ENCODE assay signal across 8 cellular contexts in the genomic region with DNA sequence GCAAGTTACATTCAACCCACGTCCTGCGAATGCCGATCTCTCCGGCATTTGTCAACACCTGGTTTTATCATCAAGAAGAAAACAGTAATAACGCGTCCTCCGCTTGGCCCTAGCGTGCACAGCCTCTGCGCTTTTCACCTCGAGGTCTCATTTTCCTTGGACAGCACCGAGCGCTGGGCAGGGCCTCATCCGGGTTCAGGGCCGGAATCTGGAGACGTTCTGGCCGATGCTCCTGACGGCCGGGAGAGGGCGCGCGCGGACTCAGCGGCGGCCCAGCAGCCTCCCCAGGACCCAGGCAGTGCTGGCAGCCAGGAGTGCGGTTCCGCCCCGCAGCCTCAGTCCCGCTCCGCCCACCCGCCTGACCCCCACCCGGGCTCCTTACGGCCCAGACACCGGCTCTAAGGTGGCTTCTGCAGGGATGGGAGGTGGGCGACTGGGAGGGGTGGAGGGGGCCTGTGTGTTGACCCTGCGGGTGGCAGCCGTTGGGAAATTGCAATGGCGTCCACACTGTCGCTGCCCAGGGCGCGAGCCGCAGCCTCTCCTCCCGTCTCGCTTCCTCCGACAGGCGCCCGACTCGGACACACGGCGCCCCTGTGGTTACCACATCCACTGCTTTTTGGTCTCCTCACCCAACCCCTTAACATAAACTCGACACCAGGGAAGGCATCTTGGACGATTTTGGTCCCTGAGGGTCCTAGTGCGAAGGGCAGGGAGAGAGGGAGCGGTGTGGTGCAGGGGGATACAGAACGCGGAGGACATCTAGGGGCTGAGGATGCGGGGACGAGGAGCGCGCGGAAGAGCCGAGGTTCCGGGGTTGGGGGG. TPM values are rescaled to one million over a fixed set of nuclear protein-coding genes. Genes with fewer than 3 reads are reported as not detected.
A peak's percentile ranks its signal among the peaks of the same experiment; 100 is the strongest.
DNase-seq lines count a peak whose midpoint lies in the region; ATAC-seq and TF ChIP-seq lines count a peak whose summit lies in the region.

No MANE protein-coding gene starts in this region.

- no peak overlapping the region for H2BK12ac ChIP-seq in neuronal stem cell (ENCODE audit: low read length)

- H3K27ac ChIP-seq in SJCRH30: peak overlapping the region; percentile 67
- H3K27ac ChIP-seq in neuronal stem cell (replicated peaks; ENCODE audit: low read length): peak overlapping the region; percentile 60
- H3K27ac ChIP-seq in subcutaneous abdominal adipose tissue (ENCODE audit: low read depth, low read length): peak overlapping the region; percentile 62

- no peak overlapping the region for H4K8ac ChIP-seq in neuronal stem cell (ENCODE audit: low read depth, low read length)

- H2BK15ac ChIP-seq in neuronal stem cell (ENCODE audit: low read length): peak overlapping the region; percentile 75

- H2BK5ac ChIP-seq in neuronal stem cell (ENCODE audit: low read length): peak overlapping the region; percentile 82

- peak overlapping the region; percentile 100 for H3K23ac ChIP-seq in neuronal stem cell (ENCODE audit: low read depth, low read length, poor library complexity)

- H3K27me3 ChIP-seq in SJCRH30 (no peaks in the 10 kb centered on the region), neuronal stem cell (ENCODE audit: control insufficient read depth in 3 of 3, insufficient read depth in 3 of 3, low read depth in 1 of 3, low read length in 3 of 3) (peaks cover 0 to 1% (median 0%) of the 10 kb centered on the region in 3 experiments), subcutaneous abdominal adipose tissue (ENCODE audit: control insufficient read depth in 5 of 5, insufficient read depth in 4 of 5, low read length in 5 of 5) (no peaks in the 10 kb centered on the region)

- H3K36me3 ChIP-seq in SJCRH30 (no peaks in the 10 kb centered on the region), neuronal stem cell (replicated peaks in 1 of 2; ENCODE audit: control insufficient read depth in 2 of 2, insufficient read depth in 2 of 2, low read length in 2 of 2) (no peaks in the 10 kb centered on the region), subcutaneous abdominal adipose tissue (ENCODE audit: control insufficient read depth in 5 of 5, insufficient read depth in 5 of 5, low read length in 5 of 5) (peaks cover 0 to 13% (median 4%) of the 10 kb centered on the region in 5 donors)

- no peak overlapping the region for H2BK120ac ChIP-seq in neuronal stem cell (ENCODE audit: low read depth, low read length)

- peak overlapping the region; percentile 98 for H3K4me2 ChIP-seq in neuronal stem cell (ENCODE audit: insufficient read depth, low read length, poor library complexity, severe bottlenecking)

- peak overlapping the region; percentile 97 for H3K18ac ChIP-seq in neuronal stem cell (ENCODE audit: low read length)

- peak overlapping the region; percentile 75 for H3K14ac ChIP-seq in neuronal stem cell (ENCODE audit: low read length)

- peaks cover 4% of the 10 kb centered on the region; the same call in 1 of the 2 replicates for H3K4me1 ChIP-seq in SJCRH30
- peaks cover 3 to 4% of the 10 kb centered on the region in 2 donors for H3K4me1 ChIP-seq in neuronal stem cell (ENCODE audit: control insufficient read depth in 2 of 2, insufficient read depth in 1 of 2, low read depth in 1 of 2, low read length in 2 of 2)
- peaks cover 3 to 20% (median 18%) of the 10 kb centered on the region in 5 donors for H3K4me1 ChIP-seq in subcutaneous abdominal adipose tissue (ENCODE audit: control insufficient read depth in 5 of 5, insufficient read depth in 5 of 5, low read length in 5 of 5)

- ATAC-seq in GM21619 (IDR thresholded peaks at IDR 0.05; ENCODE audit: unreplicated experiment): peak; percentile 36

- peak overlapping the region; percentile 76 for H2AFZ ChIP-seq in neuronal stem cell (ENCODE audit: low read length)

- H3K4me3 ChIP-seq in LNCaP clone FGC (ENCODE audit: low read depth, low read length) (peak overlapping the region; percentile 93), SJCRH30 (peak overlapping the region; percentile 77), neuronal stem cell (ENCODE audit: low read length in 2 of 2) (peak overlapping the region; percentile 89 to 93), subcutaneous abdominal adipose tissue (ENCODE audit: low read depth in 1 of 5, low read length in 5 of 5) (peak overlapping the region; percentile 70 to 88 (median 82))

- no peaks in the 10 kb centered on the region for H3K79me1 ChIP-seq in neuronal stem cell (ENCODE audit: low read depth, low read length)

- TF ChIP-seq CTCF in LNCaP clone FGC (IDR thresholded peaks at IDR 0.05; ENCODE audit: control insufficient read depth, extremely low read depth, insufficient read depth): peak; percentile 94

- H3K9ac ChIP-seq in neuronal stem cell (ENCODE audit: low read depth, low read length, poor library complexity) (peak overlapping the region; percentile 93), subcutaneous abdominal adipose tissue (ENCODE audit: low read length in 5 of 5) (peak overlapping the region in 4 of 5 donors; percentile 33 to 81 (median 67))

- peak overlapping the region; percentile 17 for H3K4ac ChIP-seq in neuronal stem cell (ENCODE audit: low read length)

- H3K9me3 ChIP-seq in SJCRH30 (replicated peaks) (no peaks in the 10 kb centered on the region), neuronal stem cell (replicated peaks in 1 of 2; ENCODE audit: control insufficient read depth in 2 of 2, insufficient read depth in 1 of 2, low read depth in 1 of 2, low read length in 2 of 2) (no peaks in the 10 kb centered on the region), subcutaneous abdominal adipose tissue (ENCODE audit: control insufficient read depth in 5 of 5, low read length in 5 of 5) (no peaks in the 10 kb centered on the region)

- DNase-seq in DMS 273 treated with DMSO at 0.1 percent for 48 hours (lab: John Stamatoyannopoulos, UW): peak; percentile 72
- no peak for DNase-seq in LNCaP clone FGC (ENCODE audit: low read depth)
- DNase-seq in SJCRH30: peak; percentile 77 to 86
- DNase-seq in activated naive CD4-positive, alpha-beta T cell treated with Interleukin-2 at 50 U/mL for 16 hours: peak; percentile 81
- DNase-seq in foreskin melanocyte: peak; percentile 79
- DNase-seq in neuronal stem cell (ENCODE audit: low spot score): peak; percentile 86

- WGBS in neuronal stem cell (ENCODE audit: extremely low coverage in 2 of 2, insufficient read length in 2 of 2, insufficient replicate concordance in 1 of 2), 2 donors: no CpG with 5 or more reads among the region's 62 CpGs

- H2AK5ac ChIP-seq in neuronal stem cell (ENCODE audit: low read depth, low read length): peak overlapping the region; percentile 94

- H4K91ac ChIP-seq in neuronal stem cell (ENCODE audit: low read depth, low read length, poor library complexity): no peak overlapping the region

RNA-seq across cellular contexts. Expression of a gene that starts 7.4 kb away (rescaled TPM):
- 9.1 and 9.7 TPM in 2 replicates for total RNA-seq in SJCRH30 (2014; rRNA removed; shearing (Covaris generic))
- 8.3 TPM for polyA plus RNA-seq in neuronal stem cell (2013, experiment 1 of 2)
- 8.3 TPM for polyA plus RNA-seq in neuronal stem cell (2013, experiment 2 of 2)

RNA-seq across cellular contexts. Expression of a gene that starts 21.3 kb away (rescaled TPM):
- 35.4 and 40.6 TPM in 2 replicates for total RNA-seq in SJCRH30 (2014; rRNA removed; shearing (Covaris generic))
- polyA plus RNA-seq in neuronal stem cell (2013, experiment 1 of 2): 25.5 TPM
- polyA plus RNA-seq in neuronal stem cell (2013, experiment 2 of 2): 24.0 TPM

RNA-seq across cellular contexts. Expression of a gene that starts 46.3 kb away (rescaled TPM):
- not detected in 2 replicates for total RNA-seq in SJCRH30 (2014; rRNA removed; shearing (Covaris generic))
- not detected for polyA plus RNA-seq in neuronal stem cell (2013, experiment 1 of 2)
- polyA plus RNA-seq in neuronal stem cell (2013, experiment 2 of 2): not detected

RNA-seq across cellular contexts. Expression of a gene that starts 59.8 kb away (rescaled TPM):
- total RNA-seq in SJCRH30 (2014; rRNA removed; shearing (Covaris generic)): 13.8 and 14.9 TPM in 2 replicates
- 3.8 TPM for polyA plus RNA-seq in neuronal stem cell (2013, experiment 1 of 2)
- polyA plus RNA-seq in neuronal stem cell (2013, experiment 2 of 2): 3.9 TPM
